ENCODE assay signal across 8 cellular contexts in the genomic region with DNA sequence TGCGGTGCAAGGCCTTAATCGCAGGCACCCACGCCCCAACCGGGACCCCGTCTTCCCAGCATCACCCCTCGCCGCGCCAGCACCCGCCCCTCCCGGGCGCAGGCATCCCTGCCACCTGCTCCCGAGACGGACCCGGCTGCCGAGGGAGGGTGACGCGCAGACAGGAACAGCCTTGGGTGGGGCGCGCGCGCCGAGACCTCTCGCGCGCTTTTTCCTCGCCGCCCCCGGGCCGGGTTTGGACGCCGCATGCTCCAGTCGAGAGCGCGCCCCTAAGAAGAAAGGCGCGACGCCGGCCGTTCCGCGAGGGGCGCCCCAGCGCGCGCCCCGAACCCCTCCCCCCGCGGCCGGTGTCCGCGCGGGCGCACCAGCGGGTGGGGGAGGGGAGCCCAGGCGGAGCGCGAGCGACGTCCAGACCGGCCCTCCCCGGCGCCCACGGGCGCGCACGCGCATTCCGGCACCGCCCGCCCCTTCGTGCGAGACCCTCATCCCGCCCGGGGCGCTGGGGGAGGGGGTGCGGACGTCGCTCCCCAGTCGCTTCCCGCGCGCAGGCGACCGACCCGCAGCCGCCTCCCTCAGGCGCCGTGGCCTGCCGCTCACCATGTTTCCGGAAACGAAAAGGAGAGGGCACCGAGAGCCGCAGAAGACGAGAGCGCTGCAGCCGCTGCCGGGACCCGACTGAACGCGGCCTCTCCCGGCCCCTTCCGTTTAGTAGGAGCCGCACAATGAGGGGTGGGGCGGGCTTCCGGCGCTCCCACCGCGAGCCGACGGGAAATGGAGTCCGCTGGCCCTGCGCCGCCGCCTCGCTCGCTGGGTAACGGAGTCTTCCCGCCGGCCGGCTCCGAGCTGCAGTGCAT.
DNase-seq lines count a peak whose midpoint lies in the region; ATAC-seq lines count a peak whose summit lies in the region.

Gene CFL1, minus strand, starts transcription at position 681 of the 854 bp plus-strand sequence. Its CDS starts 81 bp downstream, at position 600.

- ATAC-seq in GM18873 (IDR thresholded peaks at IDR 0.05; ENCODE audit: low FRiP score, unreplicated experiment), result peak; percentile 45
- ATAC-seq in HG03139 (IDR thresholded peaks at IDR 0.05; ENCODE audit: unreplicated experiment), result peak; percentile 41

- DNase-seq in ACHN, result peak; percentile 94
- peak; percentile 97 for DNase-seq in NCI-H345 treated with DMSO at 0.1 percent for 48 hours (lab: John Stamatoyannopoulos, UW; ENCODE audit: unreplicated experiment)
- peak; percentile 92 for DNase-seq in activated CD4-positive, CD25-positive, alpha-beta regulatory T cell treated with anti-CD3 and anti-CD28 coated beads, Interleukin-2, amount 50 U/mL, for 16 hours (ENCODE audit: low read depth, low spot score)
- DNase-seq in central memory CD4-positive, alpha-beta T cell, result peak; percentile 97
- DNase-seq in islet precursor cell, result peak; percentile 99
- peak; percentile 96 for DNase-seq in stimulated activated CD4-positive, alpha-beta T cell treated with anti-CD3 and anti-CD28 coated beads, Interleukin-12 subunit alpha, Interleukin-12 subunit beta, amount 100 ng/mL, for 4 hours

- in situ Hi-C loops in ACHN (cut with HindIII; ENCODE audit: low pct_ligation_motif_present, low pct_unique_long_range_greater_than_20kb, low sequenced_read_pairs), result no loop called here

Comparison
In these comparisons a context has a peak if more than half of its experiments do, and no peak if none do; other contexts are left out.
1. Peak in every context shown above with its lines: DNase-seq and ATAC-seq.